In genomic region chr1:48939828-48940227, GRCh38 we compare ENCODE assay signal across 10 cellular contexts.
"Had no signal": no experiment of that assay in that cellular context is flagged by ENCODE, and none has a peak within 500 bp of the region (broad histone marks: within the 10 kb centered on the region; RNA-seq: fewer than 3 reads in every experiment).

No MANE protein-coding gene starts in this region.

- H3K4me2 ChIP-seq: KMS-11 had no signal

- DNase-seq: GM23248, GOT3, H7, HFFc6, Karpas-422, KBM-7 had no signal

- H3K9ac ChIP-seq: GM23248, KMS-11 had no signal

- H3K36me3 ChIP-seq: HAP-1 had no signal

- H3K9me3 ChIP-seq: HAP-1 had no signal

- H3K27ac ChIP-seq: GM23248, HL-60, KMS-11 had no signal

- H2AFZ ChIP-seq: GM23248 had no signal

- H3K4me3 ChIP-seq: GM23248, HAP-1 had no signal

- H3K4me1 ChIP-seq: HAP-1 had no signal

- ATAC-seq: HCT116 had no signal
